ENCODE assay signal across 8 cellular contexts in genomic region chr6:109095036-109095820, GRCh38. TPM values are rescaled to one million over a fixed set of nuclear protein-coding genes. Genes with fewer than 3 reads are reported as not detected.
A peak's percentile ranks its signal among the peaks of the same experiment; 100 is the strongest.
DNase-seq lines count a peak whose midpoint lies in the region; ATAC-seq lines count a peak whose summit lies in the region.

CEP57L1 (plus strand) TSS chr6:109095507; CDS start chr6:109145222, 49,715 bp downstream.

- DNase-seq in AG08396 (ENCODE audit: low spot score) (peak; percentile 87), NCI-H345 treated with DMSO at 0.1 percent for 48 hours (lab: John Stamatoyannopoulos, UW; ENCODE audit: unreplicated experiment) (peak; percentile 97), immature natural killer cell (peak; percentile 94), smooth muscle cell of the brain vasculature (ENCODE audit: low read depth, low spot score) (peak; percentile 98)
- DNase-seq in activated CD4-positive, CD25-positive, alpha-beta regulatory T cell (lab: John Stamatoyannopoulos, UW) = peak; percentile 80 to 87 (median 84)
- peak; percentile 95 for DNase-seq in central memory CD4-positive, alpha-beta T cell

- peaks cover 6 to 14% (median 10%) of the 10 kb centered on the region in 3 donors for H3K27me3 Mint-ChIP-seq in immature natural killer cell (ENCODE audit: low read depth in 3 of 3)

- ATAC-seq in GM18909 (IDR thresholded peaks at IDR 0.05; ENCODE audit: poor library complexity, unreplicated experiment) (peak; percentile 81), HG03175 (IDR thresholded peaks at IDR 0.05; ENCODE audit: unreplicated experiment) (peak; percentile 73)

- peak within 1 kb of the TSS; percentile 94 to 99 (median 99) for H3K27ac Mint-ChIP-seq in immature natural killer cell

- peaks cover 0 to 7% (median 0%) of the 10 kb centered on the region in 3 donors for H3K36me3 Mint-ChIP-seq in immature natural killer cell

- H3K4me1 Mint-ChIP-seq in immature natural killer cell = peaks cover 45 to 65% of the 10 kb centered on the region in 2 donors

- H3K4me3 Mint-ChIP-seq in immature natural killer cell = peak within 1 kb of the TSS; percentile 94 to 97 (median 97)

- no peaks in the 10 kb centered on the region for H3K9me3 Mint-ChIP-seq in immature natural killer cell

RNA-seq across cellular contexts. Expression of gene CEP57L1, which starts in this region (rescaled TPM):
- 1 to 10 TPM; 2.9 to 7.5 (median 6.9) TPM for polyA plus RNA-seq in immature natural killer cell

Comparison
In these comparisons a context has a peak if more than half of its experiments do, and no peak if none do; other contexts are left out.
1. Peak in every context shown above with its lines: DNase-seq and ATAC-seq.